ENCODE assay signal across 1 cellular context in the genomic region with DNA sequence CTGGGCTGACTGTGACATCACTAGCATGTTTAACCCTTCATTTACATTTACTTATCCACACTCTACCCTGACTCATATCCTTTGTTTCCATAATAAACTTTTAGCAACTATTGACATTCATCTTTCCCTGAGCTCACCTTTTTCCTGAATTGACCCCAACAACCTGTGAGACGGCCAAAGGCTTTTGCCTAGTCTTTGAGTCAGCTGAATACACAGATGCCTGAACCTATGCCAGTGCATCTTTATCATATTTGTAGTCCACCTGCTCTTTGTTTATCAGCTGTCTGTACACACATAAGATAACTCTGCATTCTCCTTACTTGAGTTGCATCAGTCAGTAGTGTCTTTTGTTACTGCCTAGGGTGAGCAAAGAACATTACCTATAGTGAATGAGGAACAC.
TF ChIP-seq lines count a peak whose summit lies in the region.

No MANE protein-coding gene starts in this region.

TF ChIP-seq in HepG2, 621 proteins besides CTCF, POLR2A, EP300 and RAD21 (continued from another document and continues in another):
- peak; percentile 49; the same call in 1 of the 2 replicates for TF ChIP-seq CREB1 (IDR thresholded peaks at IDR 0.05)
- TF ChIP-seq CREB1 (CRISPR knock-in tag; IDR thresholded peaks at IDR 0.05), result peak; percentile 45; the same call in 1 of the 2 replicates
- peak; percentile 88 for TF ChIP-seq RXRB (CRISPR knock-in tag; IDR thresholded peaks at IDR 0.05; ENCODE audit: borderline replicate concordance)
- no peak for TF ChIP-seq HDAC2 (CRISPR knock-in tag; IDR thresholded peaks at IDR 0.05)
- TF ChIP-seq ARNT2 (CRISPR knock-in tag; IDR thresholded peaks at IDR 0.05; ENCODE audit: low read depth), result no peak
- no peak for TF ChIP-seq MBNL3 (CRISPR knock-in tag; conservative IDR thresholded peaks at IDR 0.05)
- TF ChIP-seq, protein P1, sequence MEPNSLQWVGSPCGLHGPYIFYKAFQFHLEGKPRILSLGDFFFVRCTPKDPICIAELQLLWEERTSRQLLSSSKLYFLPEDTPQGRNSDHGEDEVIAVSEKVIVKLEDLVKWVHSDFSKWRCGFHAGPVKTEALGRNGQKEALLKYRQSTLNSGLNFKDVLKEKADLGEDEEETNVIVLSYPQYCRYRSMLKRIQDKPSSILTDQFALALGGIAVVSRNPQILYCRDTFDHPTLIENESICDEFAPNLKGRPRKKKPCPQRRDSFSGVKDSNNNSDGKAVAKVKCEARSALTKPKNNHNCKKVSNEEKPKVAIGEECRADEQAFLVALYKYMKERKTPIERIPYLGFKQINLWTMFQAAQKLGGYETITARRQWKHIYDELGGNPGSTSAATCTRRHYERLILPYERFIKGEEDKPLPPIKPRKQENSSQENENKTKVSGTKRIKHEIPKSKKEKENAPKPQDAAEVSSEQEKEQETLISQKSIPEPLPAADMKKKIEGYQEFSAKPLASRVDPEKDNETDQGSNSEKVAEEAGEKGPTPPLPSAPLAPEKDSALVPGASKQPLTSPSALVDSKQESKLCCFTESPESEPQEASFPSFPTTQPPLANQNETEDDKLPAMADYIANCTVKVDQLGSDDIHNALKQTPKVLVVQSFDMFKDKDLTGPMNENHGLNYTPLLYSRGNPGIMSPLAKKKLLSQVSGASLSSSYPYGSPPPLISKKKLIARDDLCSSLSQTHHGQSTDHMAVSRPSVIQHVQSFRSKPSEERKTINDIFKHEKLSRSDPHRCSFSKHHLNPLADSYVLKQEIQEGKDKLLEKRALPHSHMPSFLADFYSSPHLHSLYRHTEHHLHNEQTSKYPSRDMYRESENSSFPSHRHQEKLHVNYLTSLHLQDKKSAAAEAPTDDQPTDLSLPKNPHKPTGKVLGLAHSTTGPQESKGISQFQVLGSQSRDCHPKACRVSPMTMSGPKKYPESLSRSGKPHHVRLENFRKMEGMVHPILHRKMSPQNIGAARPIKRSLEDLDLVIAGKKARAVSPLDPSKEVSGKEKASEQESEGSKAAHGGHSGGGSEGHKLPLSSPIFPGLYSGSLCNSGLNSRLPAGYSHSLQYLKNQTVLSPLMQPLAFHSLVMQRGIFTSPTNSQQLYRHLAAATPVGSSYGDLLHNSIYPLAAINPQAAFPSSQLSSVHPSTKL (CRISPR knock-in tag; IDR thresholded peaks at IDR 0.05), result peak; percentile 86
- TF ChIP-seq NFATC3 (CRISPR knock-in tag; IDR thresholded peaks at IDR 0.05), result no peak
- TF ChIP-seq NFIB (CRISPR knock-in tag; IDR thresholded peaks at IDR 0.05; ENCODE audit: borderline replicate concordance), result no peak
- no peak for TF ChIP-seq CEBPB (IDR thresholded peaks at IDR 0.05; ENCODE audit: borderline replicate concordance, low read depth, low read length)
- TF ChIP-seq PCBP1 (IDR thresholded peaks at IDR 0.05; ENCODE audit: borderline replicate concordance, low read depth, low read length), result no peak
- TF ChIP-seq NR2F6 (IDR thresholded peaks at IDR 0.05), result no peak; the same call in 1 of the 2 replicates
- no peak for TF ChIP-seq NR2F6 (CRISPR knock-in tag; IDR thresholded peaks at IDR 0.05)
- TF ChIP-seq, protein P2, sequence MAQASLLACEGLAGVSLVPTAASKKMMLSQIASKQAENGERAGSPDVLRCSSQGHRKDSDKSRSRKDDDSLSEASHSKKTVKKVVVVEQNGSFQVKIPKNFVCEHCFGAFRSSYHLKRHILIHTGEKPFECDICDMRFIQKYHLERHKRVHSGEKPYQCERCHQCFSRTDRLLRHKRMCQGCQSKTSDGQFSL (CRISPR knock-in tag; IDR thresholded peaks at IDR 0.05), result no peak
- TF ChIP-seq CENPT (CRISPR knock-in tag; IDR thresholded peaks at IDR 0.05; ENCODE audit: low read depth), result no peak
- TF ChIP-seq HNRNPK (IDR thresholded peaks at IDR 0.05; ENCODE audit: low read depth, low read length, poor library complexity, severe bottlenecking), result no peak
- no peak for TF ChIP-seq ZSCAN29 (CRISPR knock-in tag; conservative IDR thresholded peaks at IDR 0.05)
- TF ChIP-seq ZNF7 (CRISPR knock-in tag; IDR thresholded peaks at IDR 0.05), result no peak
- no peak for TF ChIP-seq KDM5A (IDR thresholded peaks at IDR 0.05; ENCODE audit: borderline replicate concordance, low read length)
- TF ChIP-seq BCL6 (CRISPR knock-in tag; IDR thresholded peaks at IDR 0.05), result peak; percentile 72
- TF ChIP-seq NR2F1 (CRISPR knock-in tag; IDR thresholded peaks at IDR 0.05), result peak; percentile 48 to 51; a peak in 3 of 4 replicates
- TF ChIP-seq ZNF850 (CRISPR knock-in tag; conservative IDR thresholded peaks at IDR 0.05), result no peak
- TF ChIP-seq, protein P3, sequence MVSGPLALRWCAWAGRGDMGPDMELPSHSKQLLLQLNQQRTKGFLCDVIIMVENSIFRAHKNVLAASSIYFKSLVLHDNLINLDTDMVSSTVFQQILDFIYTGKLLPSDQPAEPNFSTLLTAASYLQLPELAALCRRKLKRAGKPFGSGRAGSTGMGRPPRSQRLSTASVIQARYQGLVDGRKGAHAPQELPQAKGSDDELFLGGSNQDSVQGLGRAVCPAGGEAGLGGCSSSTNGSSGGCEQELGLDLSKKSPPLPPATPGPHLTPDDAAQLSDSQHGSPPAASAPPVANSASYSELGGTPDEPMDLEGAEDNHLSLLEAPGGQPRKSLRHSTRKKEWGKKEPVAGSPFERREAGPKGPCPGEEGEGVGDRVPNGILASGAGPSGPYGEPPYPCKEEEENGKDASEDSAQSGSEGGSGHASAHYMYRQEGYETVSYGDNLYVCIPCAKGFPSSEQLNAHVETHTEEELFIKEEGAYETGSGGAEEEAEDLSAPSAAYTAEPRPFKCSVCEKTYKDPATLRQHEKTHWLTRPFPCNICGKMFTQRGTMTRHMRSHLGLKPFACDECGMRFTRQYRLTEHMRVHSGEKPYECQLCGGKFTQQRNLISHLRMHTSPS (CRISPR knock-in tag; IDR thresholded peaks at IDR 0.05; ENCODE audit: low read depth), result no peak
- TF ChIP-seq, protein P4, sequence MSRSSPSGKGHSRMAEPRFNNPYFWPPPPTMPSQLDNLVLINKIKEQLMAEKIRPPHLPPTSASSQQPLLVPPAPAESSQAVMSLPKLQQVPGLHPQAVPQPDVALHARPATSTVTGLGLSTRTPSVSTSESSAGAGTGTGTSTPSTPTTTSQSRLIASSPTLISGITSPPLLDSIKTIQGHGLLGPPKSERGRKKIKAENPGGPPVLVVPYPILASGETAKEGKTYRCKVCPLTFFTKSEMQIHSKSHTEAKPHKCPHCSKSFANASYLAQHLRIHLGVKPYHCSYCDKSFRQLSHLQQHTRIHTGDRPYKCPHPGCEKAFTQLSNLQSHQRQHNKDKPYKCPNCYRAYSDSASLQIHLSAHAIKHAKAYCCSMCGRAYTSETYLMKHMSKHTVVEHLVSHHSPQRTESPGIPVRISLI (CRISPR knock-in tag; IDR thresholded peaks at IDR 0.05; ENCODE audit: borderline replicate concordance), result no peak
- peak in 1 of 2 experiments; percentile 30; a peak in 2 of 4 replicates for TF ChIP-seq MAFK (conservative IDR thresholded peaks at IDR 0.05 in 1 of 2, IDR thresholded peaks at IDR 0.05 in 1 of 2; ENCODE audit: low read length in 2 of 2)
- TF ChIP-seq ATF7-NPFF (CRISPR knock-in tag; IDR thresholded peaks at IDR 0.05; ENCODE audit: low read depth), result no peak
- no peak for TF ChIP-seq JUNB (CRISPR knock-in tag; IDR thresholded peaks at IDR 0.05; ENCODE audit: borderline replicate concordance)
- no peak for TF ChIP-seq ZKSCAN5 (CRISPR knock-in tag; IDR thresholded peaks at IDR 0.05)
- TF ChIP-seq, protein P5, sequence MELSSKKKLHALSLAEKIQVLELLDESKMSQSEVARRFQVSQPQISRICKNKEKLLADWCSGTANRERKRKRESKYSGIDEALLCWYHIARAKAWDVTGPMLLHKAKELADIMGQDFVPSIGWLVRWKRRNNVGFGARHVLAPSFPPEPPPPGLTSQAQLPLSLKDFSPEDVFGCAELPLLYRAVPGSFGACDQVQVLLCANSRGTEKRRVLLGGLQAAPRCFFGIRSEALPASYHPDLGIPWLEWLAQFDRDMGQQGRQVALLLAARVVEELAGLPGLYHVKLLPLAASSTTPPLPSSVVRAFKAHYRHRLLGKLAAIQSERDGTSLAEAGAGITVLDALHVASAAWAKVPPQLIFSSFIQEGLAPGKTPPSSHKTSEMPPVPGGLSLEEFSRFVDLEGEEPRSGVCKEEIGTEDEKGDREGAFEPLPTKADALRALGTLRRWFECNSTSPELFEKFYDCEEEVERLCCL (CRISPR knock-in tag; IDR thresholded peaks at IDR 0.05; ENCODE audit: borderline replicate concordance), result no peak
- TF ChIP-seq JARID2 (CRISPR knock-in tag; IDR thresholded peaks at IDR 0.05; ENCODE audit: insufficient replicate concordance), result no peak
- no peak for TF ChIP-seq ZBTB21 (CRISPR knock-in tag; IDR thresholded peaks at IDR 0.05)
- TF ChIP-seq, protein P6, sequence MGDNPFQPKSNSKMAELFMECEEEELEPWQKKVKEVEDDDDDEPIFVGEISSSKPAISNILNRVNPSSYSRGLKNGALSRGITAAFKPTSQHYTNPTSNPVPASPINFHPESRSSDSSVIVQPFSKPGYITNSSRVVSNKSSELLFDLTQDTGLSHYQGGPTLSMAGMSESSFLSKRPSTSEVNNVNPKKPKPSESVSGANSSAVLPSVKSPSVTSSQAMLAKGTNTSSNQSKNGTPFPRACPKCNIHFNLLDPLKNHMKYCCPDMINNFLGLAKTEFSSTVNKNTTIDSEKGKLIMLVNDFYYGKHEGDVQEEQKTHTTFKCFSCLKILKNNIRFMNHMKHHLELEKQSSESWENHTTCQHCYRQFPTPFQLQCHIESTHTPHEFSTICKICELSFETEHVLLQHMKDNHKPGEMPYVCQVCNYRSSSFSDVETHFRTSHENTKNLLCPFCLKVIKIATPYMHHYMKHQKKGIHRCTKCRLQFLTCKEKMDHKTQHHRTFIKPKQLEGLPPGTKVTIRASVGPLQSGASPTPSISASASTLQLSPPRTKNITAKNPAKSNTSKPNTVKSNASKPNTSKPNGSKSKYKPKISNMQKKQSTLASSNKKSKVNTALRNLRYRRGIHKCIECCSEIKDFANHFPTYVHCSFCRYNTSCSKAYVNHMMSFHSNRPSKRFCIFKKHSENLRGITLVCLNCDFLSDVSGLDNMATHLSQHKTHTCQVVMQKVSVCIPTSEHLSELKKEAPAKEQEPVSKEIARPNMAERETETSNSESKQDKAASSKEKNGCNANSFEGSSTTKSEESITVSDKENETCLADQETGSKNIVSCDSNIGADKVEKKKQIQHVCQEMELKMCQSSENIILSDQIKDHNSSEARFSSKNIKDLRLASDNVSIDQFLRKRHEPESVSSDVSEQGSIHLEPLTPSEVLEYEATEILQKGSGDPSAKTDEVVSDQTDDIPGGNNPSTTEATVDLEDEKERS (CRISPR knock-in tag; IDR thresholded peaks at IDR 0.05), result no peak
- peak; percentile 63; the same call in 1 of the 2 replicates for TF ChIP-seq SOX5 (CRISPR knock-in tag; IDR thresholded peaks at IDR 0.05; ENCODE audit: borderline replicate concordance)
- no peak for TF ChIP-seq ETV6 (CRISPR knock-in tag; conservative IDR thresholded peaks at IDR 0.05)
- TF ChIP-seq ZNF891 (CRISPR knock-in tag; IDR thresholded peaks at IDR 0.05), result no peak
- TF ChIP-seq, protein P7, sequence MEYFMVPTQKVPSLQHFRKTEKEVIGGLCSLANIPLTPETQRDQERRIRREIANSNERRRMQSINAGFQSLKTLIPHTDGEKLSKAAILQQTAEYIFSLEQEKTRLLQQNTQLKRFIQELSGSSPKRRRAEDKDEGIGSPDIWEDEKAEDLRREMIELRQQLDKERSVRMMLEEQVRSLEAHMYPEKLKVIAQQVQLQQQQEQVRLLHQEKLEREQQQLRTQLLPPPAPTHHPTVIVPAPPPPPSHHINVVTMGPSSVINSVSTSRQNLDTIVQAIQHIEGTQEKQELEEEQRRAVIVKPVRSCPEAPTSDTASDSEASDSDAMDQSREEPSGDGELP (IDR thresholded peaks at IDR 0.05; ENCODE audit: borderline replicate concordance, low read depth), result peak; percentile 85
- no peak for TF ChIP-seq ZNF615 (CRISPR knock-in tag; IDR thresholded peaks at IDR 0.05; ENCODE audit: borderline replicate concordance)
- no peak for TF ChIP-seq HOXA9 (CRISPR knock-in tag; IDR thresholded peaks at IDR 0.05; ENCODE audit: borderline replicate concordance)
- no peak for TF ChIP-seq ZNF101 (CRISPR knock-in tag; IDR thresholded peaks at IDR 0.05; ENCODE audit: borderline replicate concordance, low read depth)
- TF ChIP-seq, protein P8, sequence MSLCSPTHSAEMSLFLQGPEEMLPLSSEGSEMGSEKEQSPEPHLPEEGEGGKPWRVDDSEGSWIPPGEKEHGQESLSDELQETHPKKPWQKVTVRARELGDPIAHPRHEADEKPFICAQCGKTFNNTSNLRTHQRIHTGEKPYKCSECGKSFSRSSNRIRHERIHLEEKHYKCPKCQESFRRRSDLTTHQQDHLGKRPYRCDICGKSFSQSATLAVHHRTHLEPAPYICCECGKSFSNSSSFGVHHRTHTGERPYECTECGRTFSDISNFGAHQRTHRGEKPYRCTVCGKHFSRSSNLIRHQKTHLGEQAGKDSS (CRISPR knock-in tag; IDR thresholded peaks at IDR 0.05; ENCODE audit: borderline replicate concordance, low read depth), result no peak
- TF ChIP-seq SAFB2 (CRISPR knock-in tag; IDR thresholded peaks at IDR 0.05; ENCODE audit: borderline replicate concordance, low read depth), result no peak
- no peak for TF ChIP-seq ZNF629 (CRISPR knock-in tag; conservative IDR thresholded peaks at IDR 0.05)
- TF ChIP-seq FOSL2 (CRISPR knock-in tag; IDR thresholded peaks at IDR 0.05), result peak; percentile 89
- no peak for TF ChIP-seq ZNF296 (CRISPR knock-in tag; conservative IDR thresholded peaks at IDR 0.05)
- no peak for TF ChIP-seq ZNF75D (CRISPR knock-in tag; IDR thresholded peaks at IDR 0.05; ENCODE audit: borderline replicate concordance)
- no peak for TF ChIP-seq NFYB (CRISPR knock-in tag; IDR thresholded peaks at IDR 0.05)
- no peak for TF ChIP-seq NFE2L2 (IDR thresholded peaks at IDR 0.05; ENCODE audit: low read length)
- TF ChIP-seq MAFF (IDR thresholded peaks at IDR 0.05; ENCODE audit: low read depth, low read length), result peak; percentile 29; the same call in 1 of the 2 replicates
- TF ChIP-seq ZBTB20 (CRISPR knock-in tag; IDR thresholded peaks at IDR 0.05; ENCODE audit: borderline replicate concordance, low read depth), result no peak
- TF ChIP-seq ELF1 (CRISPR knock-in tag; IDR thresholded peaks at IDR 0.05), result no peak
- TF ChIP-seq, protein P9, sequence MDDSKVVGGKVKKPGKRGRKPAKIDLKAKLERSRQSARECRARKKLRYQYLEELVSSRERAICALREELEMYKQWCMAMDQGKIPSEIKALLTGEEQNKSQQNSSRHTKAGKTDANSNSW (CRISPR knock-in tag; IDR thresholded peaks at IDR 0.05; ENCODE audit: borderline replicate concordance), result no peak
- no peak for TF ChIP-seq ZC3H13 (CRISPR knock-in tag; IDR thresholded peaks at IDR 0.05)
- TF ChIP-seq SUZ12 (IDR thresholded peaks at IDR 0.05; ENCODE audit: low read depth, low read length), result no peak
- no peak for TF ChIP-seq PRMT3 (CRISPR knock-in tag; IDR thresholded peaks at IDR 0.05; ENCODE audit: borderline replicate concordance, low read depth)
- TF ChIP-seq SOX6 (IDR thresholded peaks at IDR 0.05), result no peak
- peak; percentile 84 for TF ChIP-seq SOX6 (CRISPR knock-in tag; IDR thresholded peaks at IDR 0.05)
- TF ChIP-seq SRSF4 (IDR thresholded peaks at IDR 0.05; ENCODE audit: low read depth, low read length, poor library complexity, severe bottlenecking), result no peak
- peak; percentile 87; the same call in 1 of the 2 replicates for TF ChIP-seq ZNF652 (CRISPR knock-in tag; IDR thresholded peaks at IDR 0.05; ENCODE audit: borderline replicate concordance, low read depth)
- no peak for TF ChIP-seq PHF20 (CRISPR knock-in tag; IDR thresholded peaks at IDR 0.05)
- no peak for TF ChIP-seq ZNF552 (CRISPR knock-in tag; IDR thresholded peaks at IDR 0.05; ENCODE audit: borderline replicate concordance)
- no peak for TF ChIP-seq ZFX (CRISPR knock-in tag; IDR thresholded peaks at IDR 0.05; ENCODE audit: low read depth)
- no peak for TF ChIP-seq ZNF333 (CRISPR knock-in tag; IDR thresholded peaks at IDR 0.05; ENCODE audit: borderline replicate concordance)
- no peak for TF ChIP-seq SIN3B (IDR thresholded peaks at IDR 0.05; ENCODE audit: low read length)
- TF ChIP-seq ISL2 (CRISPR knock-in tag; IDR thresholded peaks at IDR 0.05), result no peak
- no peak for TF ChIP-seq ZNF331 (CRISPR knock-in tag; IDR thresholded peaks at IDR 0.05)
